ENCODE assay signal across 1 cellular context in the genomic region with DNA sequence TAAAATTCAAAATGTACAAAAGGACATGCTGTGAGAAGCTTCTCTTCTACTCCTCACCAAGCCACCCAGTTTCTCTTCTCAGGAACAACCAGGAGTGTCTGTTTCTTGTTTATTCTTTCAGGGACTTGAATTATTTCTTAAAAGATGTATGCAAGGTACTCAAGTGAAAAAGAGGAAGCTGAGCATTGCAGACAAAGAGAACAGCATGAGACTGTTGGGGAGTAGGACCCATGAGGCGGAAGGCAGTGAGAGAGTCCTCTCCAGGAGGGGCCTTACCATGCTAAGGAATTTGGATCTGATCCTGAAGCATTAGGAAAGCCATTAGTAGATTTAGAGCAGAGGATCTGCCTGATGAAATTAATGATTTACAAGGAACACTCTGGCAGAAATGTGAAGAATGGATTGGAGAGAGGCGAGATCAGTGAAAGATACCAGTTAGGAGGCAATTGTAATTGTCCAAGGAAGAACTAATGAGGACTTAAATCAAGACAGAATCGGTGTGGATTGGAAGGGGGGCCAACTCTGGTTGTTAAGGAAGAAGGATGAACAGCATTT.
A peak's percentile ranks its signal among the peaks of the same experiment; 100 is the strongest.
TF ChIP-seq lines count a peak whose summit lies in the region.

No MANE protein-coding gene starts in this region.

TF ChIP-seq in GM23338, 12 proteins besides CTCF, POLR2A, EP300 and RAD21 (continued from another document):
- TF ChIP-seq, protein P1, sequence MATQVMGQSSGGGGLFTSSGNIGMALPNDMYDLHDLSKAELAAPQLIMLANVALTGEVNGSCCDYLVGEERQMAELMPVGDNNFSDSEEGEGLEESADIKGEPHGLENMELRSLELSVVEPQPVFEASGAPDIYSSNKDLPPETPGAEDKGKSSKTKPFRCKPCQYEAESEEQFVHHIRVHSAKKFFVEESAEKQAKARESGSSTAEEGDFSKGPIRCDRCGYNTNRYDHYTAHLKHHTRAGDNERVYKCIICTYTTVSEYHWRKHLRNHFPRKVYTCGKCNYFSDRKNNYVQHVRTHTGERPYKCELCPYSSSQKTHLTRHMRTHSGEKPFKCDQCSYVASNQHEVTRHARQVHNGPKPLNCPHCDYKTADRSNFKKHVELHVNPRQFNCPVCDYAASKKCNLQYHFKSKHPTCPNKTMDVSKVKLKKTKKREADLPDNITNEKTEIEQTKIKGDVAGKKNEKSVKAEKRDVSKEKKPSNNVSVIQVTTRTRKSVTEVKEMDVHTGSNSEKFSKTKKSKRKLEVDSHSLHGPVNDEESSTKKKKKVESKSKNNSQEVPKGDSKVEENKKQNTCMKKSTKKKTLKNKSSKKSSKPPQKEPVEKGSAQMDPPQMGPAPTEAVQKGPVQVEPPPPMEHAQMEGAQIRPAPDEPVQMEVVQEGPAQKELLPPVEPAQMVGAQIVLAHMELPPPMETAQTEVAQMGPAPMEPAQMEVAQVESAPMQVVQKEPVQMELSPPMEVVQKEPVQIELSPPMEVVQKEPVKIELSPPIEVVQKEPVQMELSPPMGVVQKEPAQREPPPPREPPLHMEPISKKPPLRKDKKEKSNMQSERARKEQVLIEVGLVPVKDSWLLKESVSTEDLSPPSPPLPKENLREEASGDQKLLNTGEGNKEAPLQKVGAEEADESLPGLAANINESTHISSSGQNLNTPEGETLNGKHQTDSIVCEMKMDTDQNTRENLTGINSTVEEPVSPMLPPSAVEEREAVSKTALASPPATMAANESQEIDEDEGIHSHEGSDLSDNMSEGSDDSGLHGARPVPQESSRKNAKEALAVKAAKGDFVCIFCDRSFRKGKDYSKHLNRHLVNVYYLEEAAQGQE (IDR thresholded peaks at IDR 0.05; ENCODE audit: unreplicated experiment): no peak
- TF ChIP-seq JUNB (IDR thresholded peaks at IDR 0.05; ENCODE audit: unreplicated experiment) (no peak), POLR2AphosphoS5 (IDR thresholded peaks at IDR 0.05; ENCODE audit: low read depth) (no peak), ZNF331 (CRISPR knock-in tag; IDR thresholded peaks at IDR 0.05; ENCODE audit: low read depth) (no peak), EZH2phosphoT487 (IDR thresholded peaks at IDR 0.05; ENCODE audit: unreplicated experiment) (no peak), ZNF114 (CRISPR knock-in tag; IDR thresholded peaks at IDR 0.05) (no peak)
- TF ChIP-seq, protein P2, sequence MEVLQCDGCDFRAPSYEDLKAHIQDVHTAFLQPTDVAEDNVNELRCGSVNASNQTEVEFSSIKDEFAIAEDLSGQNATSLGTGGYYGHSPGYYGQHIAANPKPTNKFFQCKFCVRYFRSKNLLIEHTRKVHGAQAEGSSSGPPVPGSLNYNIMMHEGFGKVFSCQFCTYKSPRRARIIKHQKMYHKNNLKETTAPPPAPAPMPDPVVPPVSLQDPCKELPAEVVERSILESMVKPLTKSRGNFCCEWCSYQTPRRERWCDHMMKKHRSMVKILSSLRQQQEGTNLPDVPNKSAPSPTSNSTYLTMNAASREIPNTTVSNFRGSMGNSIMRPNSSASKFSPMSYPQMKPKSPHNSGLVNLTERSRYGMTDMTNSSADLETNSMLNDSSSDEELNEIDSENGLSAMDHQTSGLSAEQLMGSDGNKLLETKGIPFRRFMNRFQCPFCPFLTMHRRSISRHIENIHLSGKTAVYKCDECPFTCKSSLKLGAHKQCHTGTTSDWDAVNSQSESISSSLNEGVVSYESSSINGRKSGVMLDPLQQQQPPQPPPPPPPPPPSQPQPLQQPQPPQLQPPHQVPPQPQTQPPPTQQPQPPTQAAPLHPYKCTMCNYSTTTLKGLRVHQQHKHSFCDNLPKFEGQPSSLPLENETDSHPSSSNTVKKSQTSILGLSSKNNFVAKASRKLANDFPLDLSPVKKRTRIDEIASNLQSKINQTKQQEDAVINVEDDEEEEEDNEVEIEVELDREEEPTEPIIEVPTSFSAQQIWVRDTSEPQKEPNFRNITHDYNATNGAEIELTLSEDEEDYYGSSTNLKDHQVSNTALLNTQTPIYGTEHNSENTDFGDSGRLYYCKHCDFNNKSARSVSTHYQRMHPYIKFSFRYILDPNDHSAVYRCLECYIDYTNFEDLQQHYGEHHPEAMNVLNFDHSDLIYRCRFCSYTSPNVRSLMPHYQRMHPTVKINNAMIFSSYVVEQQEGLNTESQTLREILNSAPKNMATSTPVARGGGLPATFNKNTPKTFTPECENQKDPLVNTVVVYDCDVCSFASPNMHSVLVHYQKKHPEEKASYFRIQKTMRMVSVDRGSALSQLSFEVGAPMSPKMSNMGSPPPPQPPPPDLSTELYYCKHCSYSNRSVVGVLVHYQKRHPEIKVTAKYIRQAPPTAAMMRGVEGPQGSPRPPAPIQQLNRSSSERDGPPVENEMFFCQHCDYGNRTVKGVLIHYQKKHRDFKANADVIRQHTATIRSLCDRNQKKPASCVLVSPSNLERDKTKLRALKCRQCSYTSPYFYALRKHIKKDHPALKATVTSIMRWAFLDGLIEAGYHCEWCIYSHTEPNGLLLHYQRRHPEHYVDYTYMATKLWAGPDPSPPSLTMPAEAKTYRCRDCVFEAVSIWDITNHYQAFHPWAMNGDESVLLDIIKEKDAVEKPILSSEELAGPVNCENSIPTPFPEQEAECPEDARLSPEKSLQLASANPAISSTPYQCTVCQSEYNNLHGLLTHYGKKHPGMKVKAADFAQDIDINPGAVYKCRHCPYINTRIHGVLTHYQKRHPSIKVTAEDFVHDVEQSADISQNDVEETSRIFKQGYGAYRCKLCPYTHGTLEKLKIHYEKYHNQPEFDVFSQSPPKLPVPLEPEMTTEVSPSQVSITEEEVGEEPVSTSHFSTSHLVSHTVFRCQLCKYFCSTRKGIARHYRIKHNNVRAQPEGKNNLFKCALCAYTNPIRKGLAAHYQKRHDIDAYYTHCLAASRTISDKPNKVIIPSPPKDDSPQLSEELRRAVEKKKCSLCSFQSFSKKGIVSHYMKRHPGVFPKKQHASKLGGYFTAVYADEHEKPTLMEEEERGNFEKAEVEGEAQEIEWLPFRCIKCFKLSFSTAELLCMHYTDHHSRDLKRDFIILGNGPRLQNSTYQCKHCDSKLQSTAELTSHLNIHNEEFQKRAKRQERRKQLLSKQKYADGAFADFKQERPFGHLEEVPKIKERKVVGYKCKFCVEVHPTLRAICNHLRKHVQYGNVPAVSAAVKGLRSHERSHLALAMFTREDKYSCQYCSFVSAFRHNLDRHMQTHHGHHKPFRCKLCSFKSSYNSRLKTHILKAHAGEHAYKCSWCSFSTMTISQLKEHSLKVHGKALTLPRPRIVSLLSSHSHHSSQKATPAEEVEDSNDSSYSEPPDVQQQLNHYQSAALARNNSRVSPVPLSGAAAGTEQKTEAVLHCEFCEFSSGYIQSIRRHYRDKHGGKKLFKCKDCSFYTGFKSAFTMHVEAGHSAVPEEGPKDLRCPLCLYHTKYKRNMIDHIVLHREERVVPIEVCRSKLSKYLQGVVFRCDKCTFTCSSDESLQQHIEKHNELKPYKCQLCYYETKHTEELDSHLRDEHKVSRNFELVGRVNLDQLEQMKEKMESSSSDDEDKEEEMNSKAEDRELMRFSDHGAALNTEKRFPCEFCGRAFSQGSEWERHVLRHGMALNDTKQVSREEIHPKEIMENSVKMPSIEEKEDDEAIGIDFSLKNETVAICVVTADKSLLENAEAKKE (CRISPR knock-in tag; IDR thresholded peaks at IDR 0.05): peak; percentile 86
- TF ChIP-seq, protein P3, sequence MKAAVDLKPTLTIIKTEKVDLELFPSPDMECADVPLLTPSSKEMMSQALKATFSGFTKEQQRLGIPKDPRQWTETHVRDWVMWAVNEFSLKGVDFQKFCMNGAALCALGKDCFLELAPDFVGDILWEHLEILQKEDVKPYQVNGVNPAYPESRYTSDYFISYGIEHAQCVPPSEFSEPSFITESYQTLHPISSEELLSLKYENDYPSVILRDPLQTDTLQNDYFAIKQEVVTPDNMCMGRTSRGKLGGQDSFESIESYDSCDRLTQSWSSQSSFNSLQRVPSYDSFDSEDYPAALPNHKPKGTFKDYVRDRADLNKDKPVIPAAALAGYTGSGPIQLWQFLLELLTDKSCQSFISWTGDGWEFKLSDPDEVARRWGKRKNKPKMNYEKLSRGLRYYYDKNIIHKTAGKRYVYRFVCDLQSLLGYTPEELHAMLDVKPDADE (IDR thresholded peaks at IDR 0.05): no peak
